ENCODE assay signal across 7 cellular contexts in the genomic region with DNA sequence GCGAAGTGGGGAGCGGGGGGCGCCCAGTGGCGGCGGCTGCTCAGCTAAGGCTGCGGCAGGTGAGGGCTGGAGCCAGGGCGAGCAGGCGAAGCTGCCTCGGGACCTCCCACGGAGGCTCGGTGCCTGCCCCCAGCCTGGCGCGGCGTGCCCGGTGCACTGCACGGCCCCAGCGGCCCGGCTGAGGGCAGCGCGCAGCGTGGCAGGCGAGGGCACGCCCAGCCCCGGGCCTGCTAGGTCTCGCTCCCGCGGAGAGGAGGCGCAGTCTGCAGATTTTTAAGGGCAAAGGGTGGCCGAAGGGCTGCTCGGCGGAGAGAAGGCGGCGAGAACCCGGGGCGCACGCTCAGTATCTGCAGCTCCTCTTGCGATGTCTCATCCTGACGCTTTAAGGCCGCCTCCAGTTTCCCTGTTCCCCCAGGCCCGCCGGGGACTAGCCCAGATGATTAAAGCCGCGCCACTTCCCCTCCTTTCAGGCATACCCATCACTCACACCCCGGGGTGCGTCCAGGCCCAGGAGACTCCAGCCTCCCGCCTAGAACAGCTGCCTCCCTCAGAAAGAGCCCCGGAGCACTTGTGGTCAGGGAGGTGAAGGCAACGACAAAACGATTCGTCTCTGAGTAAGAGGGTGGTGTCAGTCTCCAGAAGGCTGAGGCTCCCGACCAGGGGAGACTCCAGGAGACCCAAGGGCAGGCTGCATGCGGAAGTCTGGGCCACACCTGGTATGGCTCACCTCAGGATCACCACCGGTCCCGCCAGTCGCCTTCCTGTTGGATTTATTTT. TPM values are rescaled to one million over a fixed set of nuclear protein-coding genes. Genes with fewer than 3 reads are reported as not detected.
DNase-seq lines count a peak whose midpoint lies in the region; ATAC-seq, FAIRE-seq and TF ChIP-seq lines count a peak whose summit lies in the region.

A gene with protein sequence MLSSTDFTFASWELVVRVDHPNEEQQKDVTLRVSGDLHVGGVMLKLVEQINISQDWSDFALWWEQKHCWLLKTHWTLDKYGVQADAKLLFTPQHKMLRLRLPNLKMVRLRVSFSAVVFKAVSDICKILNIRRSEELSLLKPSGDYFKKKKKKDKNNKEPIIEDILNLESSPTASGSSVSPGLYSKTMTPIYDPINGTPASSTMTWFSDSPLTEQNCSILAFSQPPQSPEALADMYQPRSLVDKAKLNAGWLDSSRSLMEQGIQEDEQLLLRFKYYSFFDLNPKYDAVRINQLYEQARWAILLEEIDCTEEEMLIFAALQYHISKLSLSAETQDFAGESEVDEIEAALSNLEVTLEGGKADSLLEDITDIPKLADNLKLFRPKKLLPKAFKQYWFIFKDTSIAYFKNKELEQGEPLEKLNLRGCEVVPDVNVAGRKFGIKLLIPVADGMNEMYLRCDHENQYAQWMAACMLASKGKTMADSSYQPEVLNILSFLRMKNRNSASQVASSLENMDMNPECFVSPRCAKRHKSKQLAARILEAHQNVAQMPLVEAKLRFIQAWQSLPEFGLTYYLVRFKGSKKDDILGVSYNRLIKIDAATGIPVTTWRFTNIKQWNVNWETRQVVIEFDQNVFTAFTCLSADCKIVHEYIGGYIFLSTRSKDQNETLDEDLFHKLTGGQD (minus strand): TSS at position 158 of the 777 bp plus-strand sequence. CDS start 3,476 bp downstream, outside the sequence.

- no peaks in the 10 kb centered on the region for H3K9me3 ChIP-seq in osteoblast (ENCODE audit: low read depth, low read length)

- no peaks in the 10 kb centered on the region for H3K36me3 ChIP-seq in osteoblast (ENCODE audit: insufficient read depth, low read length)

- no peaks in the 10 kb centered on the region for H4K20me1 ChIP-seq in osteoblast (ENCODE audit: insufficient read depth, low read length)

- peak within 1 kb of the TSS; percentile 30 for H3K27ac ChIP-seq in osteoblast (ENCODE audit: low read depth, low read length)

- no peaks in the 10 kb centered on the region for H3K27me3 ChIP-seq in osteoblast (ENCODE audit: insufficient read depth, low read length)

- no peak for FAIRE-seq in GM12892 (lab: Jason Lieb, UNC)

- peak within 1 kb of the TSS; percentile 74 for H3K4me3 ChIP-seq in osteoblast (ENCODE audit: insufficient read depth, low read length)

- H3K4me1 ChIP-seq in osteoblast (ENCODE audit: insufficient read depth, low read length) = peaks cover 12% of the 10 kb centered on the region

- H3K36me3 Mint-ChIP-seq in activated T-cell treated with anti-CD3 and anti-CD28 coated beads, Interleukin-2, amount 50 U/mL, for 72 hours (ENCODE audit: insufficient read depth in 2 of 2) = no peaks in the 10 kb centered on the region

- DNase-seq in GM12892 (ENCODE audit: insufficient read length) (peak; percentile 10), NCI-H226 (peak; percentile 67), germinal center (ENCODE audit: low spot score) (peak; percentile 20), osteoblast (ENCODE audit: insufficient read length, low spot score, missing footprints) (peak; percentile 94), NCI-H187 treated with DMSO at 0.1 percent for 48 hours (lab: John Stamatoyannopoulos, UW) (no peak)
- peak; percentile 37 to 45 for DNase-seq in activated T-cell treated with anti-CD3 and anti-CD28 coated beads, Interleukin-2, amount 50 U/mL, for 72 hours

- H3K4me1 Mint-ChIP-seq in activated T-cell treated with anti-CD3 and anti-CD28 coated beads, Interleukin-2, amount 50 U/mL, for 72 hours (ENCODE audit: low read depth) = peaks cover 8% of the 10 kb centered on the region

- H3K27ac Mint-ChIP-seq in activated T-cell treated with anti-CD3 and anti-CD28 coated beads, Interleukin-2, amount 50 U/mL, for 72 hours = no peak within 1 kb of the TSS

- TF ChIP-seq CTCF in osteoblast (IDR thresholded peaks at IDR 0.05; ENCODE audit: extremely low read depth, low read depth, low read length) = no peak

- H3K79me2 ChIP-seq in osteoblast (ENCODE audit: insufficient read depth, low read length) = no peaks in the 10 kb centered on the region

- H2AFZ ChIP-seq in osteoblast (ENCODE audit: low read length) = peak within 1 kb of the TSS; percentile 91

- no peak for TF ChIP-seq POLR2A in GM12892 (IDR thresholded peaks at IDR 0.05; ENCODE audit: low read depth, low read length)

- no peaks in the 10 kb centered on the region for H3K9me3 Mint-ChIP-seq in activated T-cell treated with anti-CD3 and anti-CD28 coated beads, Interleukin-2, amount 50 U/mL, for 72 hours

- ATAC-seq in HG02798 (IDR thresholded peaks at IDR 0.05; ENCODE audit: poor library complexity, unreplicated experiment) = peak; percentile 75
- ATAC-seq in activated T-cell treated with anti-CD3 and anti-CD28 coated beads, Interleukin-2, amount 50 U/mL, for 72 hours (replicated peaks in 1 of 2) = peak; percentile 84 to 93

- H3K4me3 Mint-ChIP-seq in activated T-cell treated with anti-CD3 and anti-CD28 coated beads, Interleukin-2, amount 50 U/mL, for 72 hours = peak within 1 kb of the TSS; percentile 78 to 85

- peaks cover 50% of the 10 kb centered on the region for H3K27me3 Mint-ChIP-seq in activated T-cell treated with anti-CD3 and anti-CD28 coated beads, Interleukin-2, amount 50 U/mL, for 72 hours (ENCODE audit: low read depth)

- H3K4me2 ChIP-seq in osteoblast (ENCODE audit: insufficient read depth, low read length) = peak within 1 kb of the TSS; percentile 92

RNA-seq across cellular contexts. Expression of the gene that starts here (rescaled TPM):
- polyA plus RNA-seq in GM12892 (2012; ENCODE audit: missing spikeins) = 0.45 TPM
- under 1 TPM; 0.34 to 0.37 TPM for total RNA-seq in activated T-cell treated with anti-CD3 and anti-CD28 coated beads, Interleukin-2, amount 50 U/mL, for 72 hours
- total RNA-seq in osteoblast = 2.1 and 2.5 TPM in 2 replicates

Comparison
In these comparisons a context has a peak if more than half of its experiments do, and no peak if none do; other contexts are left out.
1. Peak in DNase-seq and ATAC-seq in activated T-cell treated with anti-CD3 and anti-CD28 coated beads, Interleukin-2, amount 50 U/mL, for 72 hours; RNA of the gene not detected or under 1 TPM.